ENCODE assay signal across 11 cellular contexts in the genomic region with DNA sequence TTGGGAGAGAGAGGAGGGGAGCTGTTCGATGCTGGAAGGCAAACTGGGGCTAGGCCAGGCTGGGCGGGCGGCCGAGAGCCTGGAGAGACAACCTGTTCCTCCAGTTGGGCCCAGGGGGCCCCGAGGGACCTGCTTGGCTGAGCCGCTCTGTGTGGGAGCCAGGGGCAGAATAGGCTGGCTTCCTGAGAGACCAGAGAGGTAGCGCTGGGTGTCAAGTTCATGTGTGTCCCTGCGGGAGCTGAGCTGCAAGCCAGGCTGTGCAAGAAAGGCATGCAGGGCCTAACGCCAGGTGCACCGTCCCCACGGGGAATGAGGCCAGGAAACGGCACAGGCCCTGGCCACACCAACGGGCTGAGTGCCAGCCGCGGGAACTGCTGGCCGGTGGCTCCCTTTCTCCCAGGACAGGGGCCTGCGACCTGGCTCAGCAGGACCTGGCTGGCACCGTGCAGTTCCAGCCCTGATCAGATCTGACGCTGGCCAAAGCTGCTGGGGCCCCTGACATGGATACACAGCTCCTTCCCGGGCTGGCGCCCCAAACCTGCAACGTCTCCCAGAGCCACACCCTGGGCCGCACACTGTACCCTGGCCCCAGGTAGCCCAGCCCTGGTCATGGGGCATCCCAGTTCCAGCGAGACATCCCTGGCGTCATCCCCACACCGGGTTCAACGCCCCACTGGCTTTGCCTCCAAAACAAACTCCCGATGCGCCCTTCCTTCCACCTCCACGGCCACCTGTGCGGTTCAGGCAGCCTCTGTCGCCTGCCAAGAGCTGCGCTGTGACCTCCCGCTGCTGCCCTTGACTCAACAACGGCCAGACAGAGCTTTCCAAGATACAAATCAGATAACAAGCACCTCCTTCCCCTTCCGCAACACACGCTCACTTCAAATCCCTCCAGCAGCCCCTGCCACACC.
DNase-seq lines count a peak whose midpoint lies in the region; ATAC-seq and TF ChIP-seq lines count a peak whose summit lies in the region.
"Had no signal": no experiment of that assay in that cellular context is flagged by ENCODE, and none has a peak within 500 bp of the region (broad histone marks: within the 10 kb centered on the region; RNA-seq: fewer than 3 reads in every experiment).

No MANE protein-coding gene starts in this region.

- no peaks in the 10 kb centered on the region for H3K9me3 Mint-ChIP-seq in activated CD4-positive, alpha-beta T cell treated with anti-CD3 and anti-CD28 coated beads, Interleukin-2, amount 10 ng/mL, durations not matched to agents 7 days and 5 days

- H4K20me1 ChIP-seq in mammary epithelial cell (ENCODE audit: insufficient read depth, low read length) = no peaks in the 10 kb centered on the region

- no peak for TF ChIP-seq POLR2A in breast epithelium (IDR thresholded peaks at IDR 0.05)

- no TSS peak for BruUV-seq in mammary epithelial cell (replicated peaks; lab: Mats Ljungman, UMichigan)

- H3K36me3 ChIP-seq in breast epithelium (no peaks in the 10 kb centered on the region), mammary epithelial cell (ENCODE audit: insufficient read depth, low read length) (peaks cover 11% of the 10 kb centered on the region), colonic mucosa (no peaks in the 10 kb centered on the region), muscle layer of colon (ENCODE audit: insufficient read depth, low read length) (peaks cover 53% of the 10 kb centered on the region)

- H2AFZ ChIP-seq in mammary epithelial cell (ENCODE audit: low read depth, low read length) = no peak overlapping the region

- CTCF ChIA-PET in mammary epithelial cell (lab: Charles Lee; ENCODE audit: low non-redundant PET) = no interaction called here
- CTCF ChIA-PET in activated CD4-positive, alpha-beta T cell treated with anti-CD3 and anti-CD28 coated beads, Interleukin-2, amount 10 ng/mL, durations not matched to agents 7 days and 5 days (lab: Charles Lee) = no interaction called here

- dilution Hi-C loops in mammary epithelial cell (cut with HindIII; ENCODE audit: low sequenced_read_pairs) = loop anchor here (5.0 to 10.0 kb wide), 3 partner anchors 52 to 375 kb away; no protein-coding TSS in a partner anchor

- H3K9ac ChIP-seq in mammary epithelial cell (ENCODE audit: insufficient read depth, low read length) (no peak overlapping the region), colonic mucosa (ENCODE audit: low read depth in 2 of 2, low read length in 2 of 2) (peak overlapping the region; percentile 9 to 56), muscle layer of colon (ENCODE audit: low read length) (peak overlapping the region; percentile 2)
- H3K9ac ChIP-seq: KMS-11 had no signal

- H3K4me3 Mint-ChIP-seq in activated CD4-positive, alpha-beta T cell treated with anti-CD3 and anti-CD28 coated beads, Interleukin-2, amount 10 ng/mL, durations not matched to agents 7 days and 5 days = no peak overlapping the region

- H3K27ac Mint-ChIP-seq in activated CD4-positive, alpha-beta T cell treated with anti-CD3 and anti-CD28 coated beads, Interleukin-2, amount 10 ng/mL, durations not matched to agents 7 days and 5 days = no peak overlapping the region

- peaks cover 18% of the 10 kb centered on the region for H3K36me3 Mint-ChIP-seq in activated CD4-positive, alpha-beta T cell treated with anti-CD3 and anti-CD28 coated beads, Interleukin-2, amount 10 ng/mL, durations not matched to agents 7 days and 5 days (ENCODE audit: low read depth)

- no peak for ATAC-seq in GM18511 (IDR thresholded peaks at IDR 0.05; ENCODE audit: unreplicated experiment)

- H3K27ac ChIP-seq in breast epithelium (peak overlapping the region; percentile 68 to 84), mammary epithelial cell (ENCODE audit: insufficient read depth, low read depth, low read length) (no peak overlapping the region), colonic mucosa (no peak overlapping the region), muscle layer of colon (ENCODE audit: low read depth, low read length) (peak overlapping the region; percentile 65)
- H3K27ac ChIP-seq: KMS-11 had no signal

- in situ Hi-C loops in mammary epithelial cell (cut with MboI; ENCODE audit: low sequenced_read_pairs in 2 of 2) = no loop called here

- H3K9me3 ChIP-seq in breast epithelium (no peaks in the 10 kb centered on the region), mammary epithelial cell (replicated peaks; ENCODE audit: insufficient read depth, low read length) (no peaks in the 10 kb centered on the region), colonic mucosa (no peaks in the 10 kb centered on the region), muscle layer of colon (ENCODE audit: low read length) (no peaks in the 10 kb centered on the region)

- peaks cover 17% of the 10 kb centered on the region for H3K79me2 ChIP-seq in mammary epithelial cell (ENCODE audit: insufficient read depth, low read length)

- no peak overlapping the region for H3K4me3 ChIP-seq in breast epithelium
- no peak overlapping the region for H3K4me3 ChIP-seq in mammary epithelial cell (replicated peaks in 1 of 3; ENCODE audit: insufficient read depth in 1 of 3, low read depth in 2 of 3, low read length in 3 of 3)
- H3K4me3 ChIP-seq in colonic mucosa = no peak overlapping the region
- H3K4me3 ChIP-seq in muscle layer of colon (ENCODE audit: low read depth in 1 of 2, low read length in 2 of 2) = no peak overlapping the region

- peaks cover 10 to 15% of the 10 kb centered on the region in 2 donors for H3K4me1 ChIP-seq in breast epithelium
- H3K4me1 ChIP-seq in mammary epithelial cell (ENCODE audit: insufficient read depth, low read length) = peaks cover 11% of the 10 kb centered on the region
- H3K4me1 ChIP-seq in colonic mucosa = peaks cover 12% of the 10 kb centered on the region
- H3K4me1 ChIP-seq in muscle layer of colon (ENCODE audit: insufficient read depth, low read length) = peaks cover 21% of the 10 kb centered on the region

- H3K4me2 ChIP-seq in mammary epithelial cell (ENCODE audit: insufficient read depth, low read depth, low read length) = no peak overlapping the region
- H3K4me2 ChIP-seq: KMS-11 had no signal

- TF ChIP-seq CTCF in breast epithelium (IDR thresholded peaks at IDR 0.05) (no peak), mammary epithelial cell (conservative IDR thresholded peaks at IDR 0.05 in 1 of 2, IDR thresholded peaks at IDR 0.05 in 1 of 2; ENCODE audit: extremely low read depth in 1 of 2, insufficient read depth in 1 of 2, low read depth in 1 of 2, low read length in 2 of 2) (no peak), colonic mucosa (IDR thresholded peaks at IDR 0.05) (no peak)

- whole genome bisulfite sequencing in mammary epithelial cell (ENCODE audit: low coverage, missing lambda C conversion rate) = 43% methylated on average over 31 of the region's 37 CpGs

- POLR2A ChIA-PET in activated CD4-positive, alpha-beta T cell treated with anti-CD3 and anti-CD28 coated beads, Interleukin-2, amount 10 ng/mL, durations not matched to agents 7 days and 5 days (lab: Charles Lee) = no interaction called here

- H3K27me3 ChIP-seq in breast epithelium = no peaks in the 10 kb centered on the region
- no peaks in the 10 kb centered on the region for H3K27me3 ChIP-seq in mammary epithelial cell (ENCODE audit: insufficient read depth, low read length)
- no peaks in the 10 kb centered on the region for H3K27me3 ChIP-seq in colonic mucosa
- H3K27me3 ChIP-seq in muscle layer of colon (ENCODE audit: control insufficient read depth in 1 of 2, insufficient read depth in 2 of 2, low read length in 2 of 2) = no peaks in the 10 kb centered on the region

- intact Hi-C loops in breast epithelium (cut with DNase I; ENCODE audit: low total_unique reads) = loop anchor here (10.0 kb wide), 1 partner anchor 415 kb away; no protein-coding TSS in a partner anchor
- intact Hi-C loops in mammary epithelial cell (cut with micrococcal nuclease) = no loop called here
- intact Hi-C loops in colonic mucosa (cut with DNase I) = loop anchor here (10.0 kb wide), 1 partner anchor 65 kb away; no protein-coding TSS in a partner anchor

- no peaks in the 10 kb centered on the region for H3K4me1 Mint-ChIP-seq in activated CD4-positive, alpha-beta T cell treated with anti-CD3 and anti-CD28 coated beads, Interleukin-2, amount 10 ng/mL, durations not matched to agents 7 days and 5 days

- H3K27me3 Mint-ChIP-seq in activated CD4-positive, alpha-beta T cell treated with anti-CD3 and anti-CD28 coated beads, Interleukin-2, amount 10 ng/mL, durations not matched to agents 7 days and 5 days = no peaks in the 10 kb centered on the region

- DNase-seq in breast epithelium (ENCODE audit: low spot score in 2 of 2) = peak; percentile 90 to 97
- no peak for DNase-seq in mammary epithelial cell
- peak; percentile 75 for DNase-seq in colonic mucosa
- DNase-seq in activated effector memory CD4-positive, alpha-beta T cell treated with Interleukin-2 at 50 U/mL for 16 hours = no peak
- DNase-seq in activated CD4-positive, alpha-beta T cell treated with anti-CD3 and anti-CD28 coated beads, Interleukin-2, amount 10 ng/mL, durations not matched to agents 7 days and 5 days = no peak
- no peak for DNase-seq in HCEC 1CT
- DNase-seq: activated CD4-positive, alpha-beta T cell treated with anti-CD3 and anti-CD28 coated beads for 48 hours; stimulated activated CD4-positive, alpha-beta T cell treated with anti-CD3 and anti-CD28 coated beads, Interleukin-2, amount 100 ng/mL, for 24 hours had no signal

Comparison
In these comparisons a context has a peak if more than half of its experiments do, and no peak if none do; other contexts are left out.
1. DNase-seq: peak in breast epithelium (2 of 2) and colonic mucosa (single experiment); none in mammary epithelial cell (single experiment), activated effector memory CD4-positive, alpha-beta T cell treated with Interleukin-2 at 50 U/mL for 16 hours (single experiment), activated CD4-positive, alpha-beta T cell treated with anti-CD3 and anti-CD28 coated beads, Interleukin-2, amount 10 ng/mL, durations not matched to agents 7 days and 5 days (single experiment) and HCEC 1CT (single experiment).
2. H3K27ac ChIP-seq: peak in breast epithelium (2 of 2) and muscle layer of colon (single experiment); none in mammary epithelial cell (single experiment) and colonic mucosa (single experiment).